Comparison of ENCODE assay signal across 1 cellular context in genomic region chr16:48231675-48232214, GRCh38.
TF ChIP-seq lines count a peak whose summit lies in the region.

No MANE protein-coding gene starts in this region.

TF ChIP-seq in K562, 482 proteins besides CTCF, POLR2A, EP300 and RAD21:
- TF ChIP-seq ZNF407 (IDR thresholded peaks at IDR 0.05; ENCODE audit: low read depth) (no peak), CTCFL (IDR thresholded peaks at IDR 0.05; ENCODE audit: borderline replicate concordance, insufficient read depth, low read depth, low read length, poor library complexity, severe bottlenecking) (peak; percentile 70), TCF7L2 (IDR thresholded peaks at IDR 0.05; ENCODE audit: low read depth, low read length) (no peak), ZNF551 (CRISPR knock-in tag; IDR thresholded peaks at IDR 0.05) (no peak), ERF (CRISPR knock-in tag; IDR thresholded peaks at IDR 0.05) (no peak), NFE2L1 (tag; IDR thresholded peaks at IDR 0.05; ENCODE audit: borderline replicate concordance, low read depth) (no peak), PBX2 (CRISPR knock-in tag; IDR thresholded peaks at IDR 0.05; ENCODE audit: low read depth) (no peak), PBX2 (tag; conservative IDR thresholded peaks at IDR 0.05; ENCODE audit: low read depth) (peak; percentile 58), SFPQ (IDR thresholded peaks at IDR 0.05; ENCODE audit: low read depth, low read length) (no peak), PCBP1 (IDR thresholded peaks at IDR 0.05; ENCODE audit: low read depth, low read length, poor library complexity, severe bottlenecking) (no peak), SP2 (IDR thresholded peaks at IDR 0.05; ENCODE audit: extremely low read depth, low read depth, low read length, poor library complexity, severe bottlenecking) (no peak), MAFF (IDR thresholded peaks at IDR 0.05; ENCODE audit: low read length) (no peak), JUND (IDR thresholded peaks at IDR 0.05; ENCODE audit: borderline replicate concordance, low read depth, low read length) (no peak), JUND (tag; IDR thresholded peaks at IDR 0.05; ENCODE audit: borderline replicate concordance, low read depth, low read length) (no peak), CBFA2T3 (IDR thresholded peaks at IDR 0.05) (no peak), MEIS2 (IDR thresholded peaks at IDR 0.05; ENCODE audit: partially characterized antibody) (peak; percentile 25), ZNF212 (CRISPR knock-in tag; IDR thresholded peaks at IDR 0.05) (no peak), STAG1 (CRISPR knock-in tag; IDR thresholded peaks at IDR 0.05; ENCODE audit: borderline replicate concordance) (peak; percentile 39; the same call in 1 of the 2 replicates)
- TF ChIP-seq, protein P1, sequence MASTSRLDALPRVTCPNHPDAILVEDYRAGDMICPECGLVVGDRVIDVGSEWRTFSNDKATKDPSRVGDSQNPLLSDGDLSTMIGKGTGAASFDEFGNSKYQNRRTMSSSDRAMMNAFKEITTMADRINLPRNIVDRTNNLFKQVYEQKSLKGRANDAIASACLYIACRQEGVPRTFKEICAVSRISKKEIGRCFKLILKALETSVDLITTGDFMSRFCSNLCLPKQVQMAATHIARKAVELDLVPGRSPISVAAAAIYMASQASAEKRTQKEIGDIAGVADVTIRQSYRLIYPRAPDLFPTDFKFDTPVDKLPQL (IDR thresholded peaks at IDR 0.05; ENCODE audit: extremely low read depth, insufficient read length) = no peak
TF ChIP-seq in K562: peak in this region for 4.
